In the genomic region with DNA sequence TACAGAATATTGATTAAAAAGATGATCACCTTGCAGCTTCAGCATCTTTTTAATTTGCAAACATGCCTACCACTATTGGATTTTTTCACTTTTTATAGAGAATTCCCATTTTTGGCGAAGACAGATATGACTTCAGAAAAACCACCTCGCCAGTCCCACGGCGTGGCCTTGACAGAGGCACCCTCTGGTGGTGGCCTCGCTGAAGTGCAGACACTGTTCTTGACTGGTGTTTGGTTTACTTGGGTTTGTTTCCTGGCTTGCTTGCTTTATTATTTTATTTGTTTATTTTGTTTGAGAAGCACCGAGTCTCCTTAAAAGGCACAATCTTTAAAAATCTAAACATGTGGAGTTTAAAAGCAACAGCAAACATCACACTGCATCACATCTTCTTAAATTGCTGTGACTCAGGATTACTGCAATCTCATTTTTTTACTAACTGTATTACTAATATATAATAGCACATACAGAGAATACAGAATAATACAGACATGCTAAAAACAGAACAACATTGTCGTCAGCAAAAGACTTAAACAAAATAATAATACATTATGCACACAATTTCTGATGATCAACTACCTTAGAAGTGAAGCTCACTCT, we compare ENCODE assay signal across 7 cellular contexts. TPM values are rescaled to one million over a fixed set of nuclear protein-coding genes. Genes with fewer than 3 reads are reported as not detected.
DNase-seq lines count a peak whose midpoint lies in the region; ATAC-seq and TF ChIP-seq lines count a peak whose summit lies in the region.

No MANE protein-coding gene starts in this region.

- H3K4me3 ChIP-seq in Jurkat, Clone E6-1 (ENCODE audit: low read length): no peak overlapping the region
- H3K4me3 ChIP-seq in astrocyte of the spinal cord (ENCODE audit: low read depth, low read length): no peak overlapping the region

- peak; percentile 95 for ATAC-seq in GM21717 (IDR thresholded peaks at IDR 0.05; ENCODE audit: unreplicated experiment)

- peak; percentile 34 for DNase-seq in Jurkat, Clone E6-1 (ENCODE audit: low read depth, low spot score)
- DNase-seq in T-helper 2 cell (peak in 4 of 5 experiments; percentile 10 to 24 (median 14)), astrocyte of the spinal cord (ENCODE audit: low read depth, low spot score) (peak; percentile 45), iPS-NIHi11 (ENCODE audit: low spot score) (peak; percentile 61)
- DNase-seq in stimulated activated CD4-positive, alpha-beta T cell treated with anti-CD3 and anti-CD28 coated beads, Interleukin-15, amount 100 ng/mL, for 48 hours (ENCODE audit: low read depth in 2 of 2): peak; percentile 4 to 25

- TF ChIP-seq CTCF in GM12872 (IDR thresholded peaks at IDR 0.05; ENCODE audit: insufficient read depth, low read depth, low read length) (peak; percentile 98), astrocyte of the spinal cord (IDR thresholded peaks at IDR 0.05; ENCODE audit: low read depth, low read length) (peak; percentile 99)

- in situ Hi-C loops in astrocyte of the spinal cord (cut with HindIII; ENCODE audit: low sequenced_read_pairs): no loop called here

RNA-seq across cellular contexts. Expression of a gene that starts 13.1 kb away (rescaled TPM):
- polyA plus RNA-seq in Jurkat, Clone E6-1 (2012; ENCODE audit: insufficient read depth, insufficient read length): not detected

RNA-seq across cellular contexts. Expression of a gene that starts 33.3 kb away (rescaled TPM):
- not detected for polyA plus RNA-seq in Jurkat, Clone E6-1 (2012; ENCODE audit: insufficient read depth, insufficient read length)
